In genomic region chr2:148974126-148974525, GRCh38 we compare ENCODE assay signal across 1 cellular context.
TF ChIP-seq lines count a peak whose summit lies in the region.

No MANE protein-coding gene starts in this region.

TF ChIP-seq in GM23338, 12 proteins besides CTCF, POLR2A, EP300 and RAD21:
- TF ChIP-seq REST (IDR thresholded peaks at IDR 0.05; ENCODE audit: unreplicated experiment) = no peak
- TF ChIP-seq NANOG (IDR thresholded peaks at IDR 0.05; ENCODE audit: borderline replicate concordance) = peak; percentile 47; the same call in 1 of the 2 replicates
- no peak for TF ChIP-seq ETS1 (IDR thresholded peaks at IDR 0.05)
